In the genomic region with DNA sequence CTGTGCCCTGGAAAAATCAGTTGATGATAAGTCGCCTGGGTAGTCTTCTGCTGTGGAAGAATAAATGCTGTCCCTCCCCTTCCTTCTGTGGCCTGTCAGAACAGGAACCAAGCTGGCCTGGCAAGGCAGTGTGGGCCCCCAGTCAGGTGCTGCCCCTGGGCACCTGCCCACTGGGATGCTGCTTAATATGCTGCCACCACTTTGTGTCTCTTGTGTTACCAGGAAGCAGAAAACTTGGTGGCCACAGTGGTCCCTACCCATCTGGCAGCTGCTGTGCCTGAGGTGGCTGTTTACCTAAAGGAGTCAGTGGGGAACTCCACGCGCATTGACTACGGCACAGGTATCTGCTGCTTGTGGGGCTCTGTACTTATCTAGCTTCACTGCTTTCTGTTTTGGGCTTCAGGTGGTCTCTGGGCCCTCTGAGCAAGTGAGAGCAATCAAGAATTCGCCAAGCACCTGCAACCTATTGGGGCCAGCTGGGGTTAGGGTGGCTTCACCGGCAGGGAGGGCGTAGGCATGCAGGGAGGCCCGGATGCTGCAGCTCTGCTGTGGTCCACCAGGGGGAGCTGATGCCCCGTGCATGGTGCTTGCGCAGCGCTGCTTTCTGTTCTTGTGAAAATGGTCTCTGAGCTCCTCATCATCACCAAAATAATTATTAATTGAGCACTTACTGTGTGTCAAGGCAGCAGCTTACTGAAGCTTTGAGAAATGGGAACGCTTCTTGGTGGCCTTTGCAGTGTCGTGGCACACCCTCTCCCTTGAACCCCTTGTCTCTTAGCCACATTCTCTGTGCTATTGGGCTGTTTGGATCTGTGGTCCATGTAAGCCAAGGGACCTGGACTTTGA, we compare ENCODE assay signal across 1 cellular context.
TF ChIP-seq lines count a peak whose summit lies in the region.

No MANE protein-coding gene starts in this region.

TF ChIP-seq in Ishikawa, 13 proteins besides CTCF, POLR2A, EP300 and RAD21 (continued from another document):
- TF ChIP-seq, protein P1, sequence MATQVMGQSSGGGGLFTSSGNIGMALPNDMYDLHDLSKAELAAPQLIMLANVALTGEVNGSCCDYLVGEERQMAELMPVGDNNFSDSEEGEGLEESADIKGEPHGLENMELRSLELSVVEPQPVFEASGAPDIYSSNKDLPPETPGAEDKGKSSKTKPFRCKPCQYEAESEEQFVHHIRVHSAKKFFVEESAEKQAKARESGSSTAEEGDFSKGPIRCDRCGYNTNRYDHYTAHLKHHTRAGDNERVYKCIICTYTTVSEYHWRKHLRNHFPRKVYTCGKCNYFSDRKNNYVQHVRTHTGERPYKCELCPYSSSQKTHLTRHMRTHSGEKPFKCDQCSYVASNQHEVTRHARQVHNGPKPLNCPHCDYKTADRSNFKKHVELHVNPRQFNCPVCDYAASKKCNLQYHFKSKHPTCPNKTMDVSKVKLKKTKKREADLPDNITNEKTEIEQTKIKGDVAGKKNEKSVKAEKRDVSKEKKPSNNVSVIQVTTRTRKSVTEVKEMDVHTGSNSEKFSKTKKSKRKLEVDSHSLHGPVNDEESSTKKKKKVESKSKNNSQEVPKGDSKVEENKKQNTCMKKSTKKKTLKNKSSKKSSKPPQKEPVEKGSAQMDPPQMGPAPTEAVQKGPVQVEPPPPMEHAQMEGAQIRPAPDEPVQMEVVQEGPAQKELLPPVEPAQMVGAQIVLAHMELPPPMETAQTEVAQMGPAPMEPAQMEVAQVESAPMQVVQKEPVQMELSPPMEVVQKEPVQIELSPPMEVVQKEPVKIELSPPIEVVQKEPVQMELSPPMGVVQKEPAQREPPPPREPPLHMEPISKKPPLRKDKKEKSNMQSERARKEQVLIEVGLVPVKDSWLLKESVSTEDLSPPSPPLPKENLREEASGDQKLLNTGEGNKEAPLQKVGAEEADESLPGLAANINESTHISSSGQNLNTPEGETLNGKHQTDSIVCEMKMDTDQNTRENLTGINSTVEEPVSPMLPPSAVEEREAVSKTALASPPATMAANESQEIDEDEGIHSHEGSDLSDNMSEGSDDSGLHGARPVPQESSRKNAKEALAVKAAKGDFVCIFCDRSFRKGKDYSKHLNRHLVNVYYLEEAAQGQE (IDR thresholded peaks at IDR 0.05; ENCODE audit: low read depth) = no peak
